In genomic region chr2:119049968-119050657, GRCh38 we compare ENCODE assay signal across 11 cellular contexts.
DNase-seq lines count a peak whose midpoint lies in the region; ATAC-seq and TF ChIP-seq lines count a peak whose summit lies in the region.
"Had no signal": no experiment of that assay in that cellular context is flagged by ENCODE, and none has a peak within 500 bp of the region (broad histone marks: within the 10 kb centered on the region; RNA-seq: fewer than 3 reads in every experiment).

No MANE protein-coding gene starts in this region.

- H3K27me3 ChIP-seq in ovary (no peaks in the 10 kb centered on the region), lower lobe of right lung (ENCODE audit: low read depth) (no peaks in the 10 kb centered on the region)

- H3K4me1 ChIP-seq in ovary (ENCODE audit: insufficient read depth), result no peaks in the 10 kb centered on the region
- H3K4me1 ChIP-seq in lower lobe of right lung, result no peaks in the 10 kb centered on the region
- H3K4me1 ChIP-seq: stomach had no signal

- TF ChIP-seq EP300 in ovary (IDR thresholded peaks at IDR 0.05), result no peak

- 22 to 30% (median 25%) methylated on average over 12 of the region's 12 CpGs for WGBS in ovary, 3 donors

- intact Hi-C loops in ovary (cut with DNase I), result no loop called here
- intact Hi-C loops in lower lobe of right lung (cut with DNase I), result no loop called here

- H3K36me3 Mint-ChIP-seq in activated naive CD8-positive, alpha-beta T cell treated with anti-CD3 and anti-CD28 coated beads, Interleukin-2, amount 50 U/mL, for 24 hours (ENCODE audit: low read depth), result no peaks in the 10 kb centered on the region
- H3K36me3 Mint-ChIP-seq in activated naive CD8-positive, alpha-beta T cell treated with anti-CD3 and anti-CD28 coated beads for 36 hours, result no peaks in the 10 kb centered on the region
- H3K36me3 Mint-ChIP-seq in T-helper 2 cell treated with Interferon-gamma antibody and Interleukin-4, amounts not matched to agents 5 μg/mL and 100 μg/mL, for 36 hours (ENCODE audit: low read depth), result no peaks in the 10 kb centered on the region
- H3K36me3 Mint-ChIP-seq: CD8-positive, alpha-beta T cell had no signal

- H3K4me1 Mint-ChIP-seq in activated naive CD8-positive, alpha-beta T cell treated with anti-CD3 and anti-CD28 coated beads, Interleukin-2, amount 50 U/mL, for 24 hours, result no peaks in the 10 kb centered on the region
- no peaks in the 10 kb centered on the region for H3K4me1 Mint-ChIP-seq in activated naive CD8-positive, alpha-beta T cell treated with anti-CD3 and anti-CD28 coated beads for 36 hours
- H3K4me1 Mint-ChIP-seq in T-helper 2 cell treated with Interferon-gamma antibody and Interleukin-4, amounts not matched to agents 5 μg/mL and 100 μg/mL, for 36 hours (ENCODE audit: low read depth), result no peaks in the 10 kb centered on the region

- no peak for TF ChIP-seq POLR2A in ovary (IDR thresholded peaks at IDR 0.05)

- no peak overlapping the region for H3K4me3 Mint-ChIP-seq in activated naive CD8-positive, alpha-beta T cell treated with anti-CD3 and anti-CD28 coated beads, Interleukin-2, amount 50 U/mL, for 24 hours
- H3K4me3 Mint-ChIP-seq in activated naive CD8-positive, alpha-beta T cell treated with anti-CD3 and anti-CD28 coated beads for 36 hours, result no peak overlapping the region
- H3K4me3 Mint-ChIP-seq in T-helper 2 cell treated with Interferon-gamma antibody and Interleukin-4, amounts not matched to agents 5 μg/mL and 100 μg/mL, for 36 hours, result no peak overlapping the region
- H3K4me3 Mint-ChIP-seq: CD8-positive, alpha-beta T cell had no signal

- TF ChIP-seq CTCF in ovary (IDR thresholded peaks at IDR 0.05) (no peak), lower lobe of right lung (IDR thresholded peaks at IDR 0.05) (no peak)

- DNase-seq in activated naive CD8-positive, alpha-beta T cell treated with anti-CD3 and anti-CD28 coated beads, Interleukin-2, amount 50 U/mL, for 24 hours, result peak; percentile 5
- no peak for DNase-seq in activated naive CD8-positive, alpha-beta T cell treated with anti-CD3 and anti-CD28 coated beads for 36 hours
- DNase-seq in Kasumi-1 (lab: John Stamatoyannopoulos, UW), result peak; percentile 17 to 33
- peak; percentile 8 for DNase-seq in SW480 (ENCODE audit: low spot score)
- DNase-seq in ovary, result peak in 4 of 5 donors; percentile 23 to 52 (median 41)
- no peak for DNase-seq in lower lobe of right lung
- DNase-seq in T-helper 2 cell treated with Interferon-gamma antibody and Interleukin-4, amounts not matched to agents 5 μg/mL and 100 μg/mL, for 36 hours (ENCODE audit: low spot score), result no peak
- DNase-seq: CD8-positive, alpha-beta T cell; midbrain; stomach had no signal

- no peak overlapping the region for H3K27ac Mint-ChIP-seq in activated naive CD8-positive, alpha-beta T cell treated with anti-CD3 and anti-CD28 coated beads, Interleukin-2, amount 50 U/mL, for 24 hours
- no peak overlapping the region for H3K27ac Mint-ChIP-seq in activated naive CD8-positive, alpha-beta T cell treated with anti-CD3 and anti-CD28 coated beads for 36 hours
- no peak overlapping the region for H3K27ac Mint-ChIP-seq in T-helper 2 cell treated with Interferon-gamma antibody and Interleukin-4, amounts not matched to agents 5 μg/mL and 100 μg/mL, for 36 hours
- H3K27ac Mint-ChIP-seq: CD8-positive, alpha-beta T cell had no signal

- H3K27me3 Mint-ChIP-seq in activated naive CD8-positive, alpha-beta T cell treated with anti-CD3 and anti-CD28 coated beads, Interleukin-2, amount 50 U/mL, for 24 hours, result peaks cover 19% of the 10 kb centered on the region
- H3K27me3 Mint-ChIP-seq in activated naive CD8-positive, alpha-beta T cell treated with anti-CD3 and anti-CD28 coated beads for 36 hours, result peaks cover 37% of the 10 kb centered on the region
- H3K27me3 Mint-ChIP-seq in T-helper 2 cell treated with Interferon-gamma antibody and Interleukin-4, amounts not matched to agents 5 μg/mL and 100 μg/mL, for 36 hours (ENCODE audit: low read depth), result no peaks in the 10 kb centered on the region

- H3K9me3 ChIP-seq in ovary, result no peaks in the 10 kb centered on the region
- H3K9me3 ChIP-seq in lower lobe of right lung, result no peaks in the 10 kb centered on the region

- H3K4me3 ChIP-seq in ovary (no peak overlapping the region), lower lobe of right lung (no peak overlapping the region)
- H3K4me3 ChIP-seq: stomach had no signal

- H3K9me3 Mint-ChIP-seq in activated naive CD8-positive, alpha-beta T cell treated with anti-CD3 and anti-CD28 coated beads, Interleukin-2, amount 50 U/mL, for 24 hours, result peaks cover 1% of the 10 kb centered on the region
- H3K9me3 Mint-ChIP-seq in activated naive CD8-positive, alpha-beta T cell treated with anti-CD3 and anti-CD28 coated beads for 36 hours, result peaks cover 7% of the 10 kb centered on the region
- H3K9me3 Mint-ChIP-seq in T-helper 2 cell treated with Interferon-gamma antibody and Interleukin-4, amounts not matched to agents 5 μg/mL and 100 μg/mL, for 36 hours, result no peaks in the 10 kb centered on the region

- H3K27ac ChIP-seq in ovary, result no peak overlapping the region
- no peak overlapping the region for H3K27ac ChIP-seq in lower lobe of right lung
- H3K27ac ChIP-seq: stomach had no signal

- H3K36me3 ChIP-seq in ovary, result no peaks in the 10 kb centered on the region
- H3K36me3 ChIP-seq in lower lobe of right lung, result no peaks in the 10 kb centered on the region
- H3K36me3 ChIP-seq: stomach had no signal

- no peak for ATAC-seq in activated naive CD8-positive, alpha-beta T cell treated with anti-CD3 and anti-CD28 coated beads, Interleukin-2, amount 50 U/mL, for 24 hours
- no peak for ATAC-seq in lower lobe of right lung
- no peak for ATAC-seq in HG03139 (IDR thresholded peaks at IDR 0.05; ENCODE audit: unreplicated experiment)
- ATAC-seq: CD8-positive, alpha-beta T cell had no signal

Comparison
In these comparisons a context has a peak if more than half of its experiments do, and no peak if none do; other contexts are left out.
1. DNase-seq: peak in activated naive CD8-positive, alpha-beta T cell treated with anti-CD3 and anti-CD28 coated beads, Interleukin-2, amount 50 U/mL, for 24 hours (single experiment), Kasumi-1 (2 of 2), SW480 (single experiment) and ovary (4 of 5); none in activated naive CD8-positive, alpha-beta T cell treated with anti-CD3 and anti-CD28 coated beads for 36 hours (single experiment), lower lobe of right lung (single experiment) and T-helper 2 cell treated with Interferon-gamma antibody and Interleukin-4, amounts not matched to agents 5 μg/mL and 100 μg/mL, for 36 hours (single experiment).